8 cellular contexts compared by ENCODE assay signal in the genomic region with DNA sequence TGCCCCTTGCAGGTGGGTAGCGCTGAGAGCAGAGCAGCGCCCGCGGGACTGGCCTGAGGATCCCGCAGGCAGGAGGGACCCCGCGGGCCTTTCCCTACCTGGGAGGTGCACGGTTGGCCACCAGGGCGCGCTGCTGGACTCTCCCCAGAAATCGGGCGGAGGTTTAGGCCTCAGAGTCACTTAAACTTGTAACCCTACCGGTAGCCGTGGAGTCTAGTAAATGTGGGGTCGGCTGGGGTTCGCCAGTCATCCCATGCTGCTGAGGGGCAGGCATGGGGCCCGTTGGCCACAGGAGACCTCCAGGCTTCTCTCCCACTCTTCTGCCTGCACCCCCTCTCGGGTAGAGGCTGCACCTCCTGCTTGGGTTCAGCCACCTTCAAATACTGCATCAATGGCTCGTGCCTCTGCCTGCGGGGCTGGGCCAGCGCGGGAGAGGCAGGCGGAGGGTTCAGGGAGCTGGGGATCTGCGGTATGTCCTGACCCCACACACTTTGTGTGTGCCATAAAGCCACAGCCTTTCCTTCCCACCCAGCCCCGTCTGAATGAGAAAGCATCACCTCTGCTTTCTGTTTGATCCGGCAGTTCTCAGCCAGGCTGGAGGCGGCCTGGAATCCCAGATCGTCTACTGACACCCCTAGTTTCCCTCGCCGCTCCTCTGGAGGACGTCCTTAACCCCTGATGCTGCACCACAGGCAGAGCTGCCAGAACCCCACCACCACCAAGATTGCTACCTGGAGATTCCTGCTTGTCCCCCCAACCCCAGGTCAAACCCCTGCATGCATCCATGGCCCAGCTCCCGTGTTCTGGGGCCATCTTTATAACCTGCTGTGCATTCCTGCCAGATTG. TPM values are rescaled to one million over a fixed set of nuclear protein-coding genes. Genes with fewer than 3 reads are reported as not detected.
DNase-seq lines count a peak whose midpoint lies in the region; ATAC-seq and TF ChIP-seq lines count a peak whose summit lies in the region.

No MANE protein-coding gene starts in this region.

- WGBS in lower leg skin, 2 donors = 34 to 53% methylated on average over 24 to 30 of the region's 32 CpGs

- peak in 1 of 3 donors; percentile 54 for TF ChIP-seq CTCF in lower leg skin (IDR thresholded peaks at IDR 0.05)

- DNase-seq in NK-92 treated with Interleukin-12 subunit alpha and Interleukin-12 subunit beta, amount 100 ng/mL, for 24 hours (lab: John Stamatoyannopoulos, UW) = peak; percentile 60
- DNase-seq in NK-92 (lab: John Stamatoyannopoulos, UW; ENCODE audit: unreplicated experiment) (no peak), NCI-H2227 (lab: John Stamatoyannopoulos, UW; ENCODE audit: unreplicated experiment) (peak; percentile 40), cerebellar cortex (ENCODE audit: low spot score) (peak; percentile 74), lower leg skin (ENCODE audit: low spot score in 2 of 2) (peak; percentile 73 to 96)
- peak; percentile 78 for DNase-seq in stimulated activated CD8-positive, alpha-beta memory T cell treated with anti-CD3 and anti-CD28 coated beads, Interleukin-12 subunit alpha, Interleukin-12 subunit beta, amount 100 ng/mL, for 1 hour (ENCODE audit: low read depth)

- intact Hi-C loops in lower leg skin (cut with DNase I; ENCODE audit: low total_unique reads) = loop anchor here (5.0 kb wide), 1 partner anchor 129 kb away; no protein-coding TSS in a partner anchor

- peak; percentile 73 for ATAC-seq in HG02970 (IDR thresholded peaks at IDR 0.05; ENCODE audit: low FRiP score, unreplicated experiment)
- ATAC-seq in activated CD4-positive, CD25-positive, alpha-beta regulatory T cell treated with anti-CD3 and anti-CD28 coated beads, Interleukin-2, amount 50 U/mL, for 24 hours = peak; percentile 96 to 97

- TF ChIP-seq POLR2A in lower leg skin (IDR thresholded peaks at IDR 0.05) = no peak

- no peak overlapping the region for H3K4me3 ChIP-seq in lower leg skin (ENCODE audit: low read depth, poor library complexity, severe bottlenecking)

RNA-seq across cellular contexts. Expression of a gene that starts 12.3 kb away (rescaled TPM):
- total RNA-seq in lower leg skin = 10 to 100 TPM; 13.4 to 23.3 (median 19.1) TPM

RNA-seq across cellular contexts. Expression of a gene that starts 24.0 kb away (rescaled TPM):
- 10 to 100 TPM; 30.9 to 62.1 (median 40.7) TPM for total RNA-seq in lower leg skin

RNA-seq across cellular contexts. Expression of a gene that starts 24.2 kb away (rescaled TPM):
- not detected for total RNA-seq in lower leg skin

RNA-seq across cellular contexts. Expression of a gene that starts 24.2 kb away (rescaled TPM):
- total RNA-seq in lower leg skin = 100 to 1,000 TPM in 1 of 4 donors, 10 to 100 TPM in 3; 48.1 to 183 (median 57.2) TPM

RNA-seq across cellular contexts. Expression of a gene that starts 44.0 kb away (rescaled TPM):
- 10 to 100 TPM in 2 of 4 donors, not detected in 2; 26.1 to 60.4 TPM for total RNA-seq in lower leg skin
